13 cellular contexts compared by ENCODE assay signal in genomic region chr3:32276279-32276841, GRCh38. TPM values are rescaled to one million over a fixed set of nuclear protein-coding genes. Genes with fewer than 3 reads are reported as not detected.
DNase-seq lines count a peak whose midpoint lies in the region; TF ChIP-seq lines count a peak whose summit lies in the region.
"Had no signal": no experiment of that assay in that cellular context is flagged by ENCODE, and none has a peak within 500 bp of the region (broad histone marks: within the 10 kb centered on the region; RNA-seq: fewer than 3 reads in every experiment).

No MANE protein-coding gene starts in this region.

- H2BK12ac ChIP-seq in H9 (ENCODE audit: insufficient read length, low read depth, low read length) = no peak overlapping the region

- H3K27ac ChIP-seq in endodermal cell (ENCODE audit: low read depth, low read length) = no peak overlapping the region
- no peak overlapping the region for H3K27ac ChIP-seq in H9 (ENCODE audit: insufficient read length, low read depth, low read length)
- H3K27ac ChIP-seq in SK-N-SH (ENCODE audit: low read depth in 2 of 2, low read length in 1 of 2) = no peak overlapping the region

- no peak overlapping the region for H3K56ac ChIP-seq in H9 (ENCODE audit: insufficient read length, low read depth, low read length)

- H3K23ac ChIP-seq in H9 (ENCODE audit: insufficient read length, low read depth, low read length) = no peak overlapping the region

- no peak overlapping the region for H3K18ac ChIP-seq in H9 (ENCODE audit: insufficient read length, low read depth, low read length)

- H3K4ac ChIP-seq in H9 (ENCODE audit: low read depth, low read length) = no peak overlapping the region

- H4K5ac ChIP-seq in H9 (ENCODE audit: insufficient read length, low read depth, low read length) = no peak overlapping the region

- H2BK20ac ChIP-seq in H9 (ENCODE audit: low read depth, low read length, poor library complexity, severe bottlenecking) = no peak overlapping the region

- H3K4me2 ChIP-seq in H9 (ENCODE audit: insufficient read depth, insufficient read length, low read length) = no peak overlapping the region
- no peak overlapping the region for H3K4me2 ChIP-seq in SK-N-SH

- TF ChIP-seq RAD21 in SK-N-SH (IDR thresholded peaks at IDR 0.05; ENCODE audit: low read length) = no peak

- no peaks in the 10 kb centered on the region for H3K27me3 ChIP-seq in endodermal cell (ENCODE audit: control insufficient read depth, insufficient read depth, low read length, poor library complexity, severe bottlenecking)
- no peaks in the 10 kb centered on the region for H3K27me3 ChIP-seq in H9 (ENCODE audit: insufficient read depth, low read length)
- no peaks in the 10 kb centered on the region for H3K27me3 ChIP-seq in SK-N-SH (ENCODE audit: insufficient read depth)

- no peak overlapping the region for H3K9ac ChIP-seq in endodermal cell (ENCODE audit: extremely low read depth, low read length, poor library complexity, severe bottlenecking)
- no peak overlapping the region for H3K9ac ChIP-seq in H9 (ENCODE audit: extremely low read depth, insufficient read length, low read length)
- H3K9ac ChIP-seq in SK-N-SH = no peak overlapping the region

- no peak overlapping the region for H4K8ac ChIP-seq in H9 (replicated peaks; ENCODE audit: insufficient read length, low read depth, low read length)

- 96 to 100% methylated on average over 2 to 4 of the region's 4 CpGs for WGBS in endodermal cell (ENCODE audit: insufficient coverage in 1 of 2, insufficient read length in 1 of 2), 2 experiments
- WGBS in H9 (ENCODE audit: extremely low coverage, insufficient read length, low lambda C conversion rate) = no CpG with 5 or more reads among the region's 4 CpGs
- 83% methylated on average over 4 of the region's 4 CpGs for WGBS in SK-N-SH (ENCODE audit: low lambda C conversion rate)

- H3K79me2 ChIP-seq in H9 (ENCODE audit: insufficient read depth, low read length) (0 out of 2 replicates have a peak, but pooled peaks cover 2% of the 10 kb centered on the region), SK-N-SH (ENCODE audit: insufficient read depth) (no peaks in the 10 kb centered on the region)

- H2AFZ ChIP-seq in H9 (ENCODE audit: low read length) = no peak overlapping the region
- H2AFZ ChIP-seq in SK-N-SH (ENCODE audit: low read depth) = no peak overlapping the region

- H3K79me1 ChIP-seq in H9 (ENCODE audit: insufficient read depth, low read depth, low read length, poor library complexity, severe bottlenecking) = no peaks in the 10 kb centered on the region

- no peak overlapping the region for H2BK5ac ChIP-seq in H9 (ENCODE audit: insufficient read length, low read length)

- H3K14ac ChIP-seq in H9 (ENCODE audit: insufficient read depth, low read length) = no peak overlapping the region

- no peak overlapping the region for H3T11ph ChIP-seq in H9 (ENCODE audit: low read length)

- no peaks in the 10 kb centered on the region for H3K23me2 ChIP-seq in H9 (ENCODE audit: insufficient read length, low read depth, low read length, poor library complexity, severe bottlenecking)

- no peaks in the 10 kb centered on the region for H4K20me1 ChIP-seq in H9 (ENCODE audit: control insufficient read depth, insufficient read depth, insufficient read length)
- H4K20me1 ChIP-seq in SK-N-SH (ENCODE audit: insufficient read depth) = no peaks in the 10 kb centered on the region

- H3F3A ChIP-seq in SK-N-SH (replicated peaks; ENCODE audit: insufficient read depth) = no peaks in the 10 kb centered on the region

- no peaks in the 10 kb centered on the region for H3K9me3 Mint-ChIP-seq in progenitor cell of endocrine pancreas (ENCODE audit: low read depth)
- no peaks in the 10 kb centered on the region for H3K9me3 Mint-ChIP-seq in endodermal cell
- no peaks in the 10 kb centered on the region for H3K9me3 Mint-ChIP-seq in H9
- H3K9me3 Mint-ChIP-seq: activated CD4-positive, alpha-beta memory T cell treated with anti-CD3 and anti-CD28 coated beads, Interleukin-2, amount 10 ng/mL, durations not matched to agents 7 days and 5 days; natural killer cell; stimulated activated naive B cell treated with anti-CD40 and anti-IgM and Interleukin-4, amounts not matched to agents 10 μg/mL and 1 μg/mL and 100 μg/mL, for 72 hours had no signal

- no peaks in the 10 kb centered on the region for H3K27me3 Mint-ChIP-seq in progenitor cell of endocrine pancreas
- H3K27me3 Mint-ChIP-seq in endodermal cell (ENCODE audit: insufficient read depth) = no peaks in the 10 kb centered on the region
- no peaks in the 10 kb centered on the region for H3K27me3 Mint-ChIP-seq in H9 (ENCODE audit: low read depth)
- H3K27me3 Mint-ChIP-seq: activated CD4-positive, alpha-beta memory T cell treated with anti-CD3 and anti-CD28 coated beads, Interleukin-2, amount 10 ng/mL, durations not matched to agents 7 days and 5 days; stimulated activated naive B cell treated with anti-CD40 and anti-IgM and Interleukin-4, amounts not matched to agents 10 μg/mL and 1 μg/mL and 100 μg/mL, for 72 hours had no signal

- H4K91ac ChIP-seq in H9 (ENCODE audit: insufficient read length, low read depth, low read length) = no peak overlapping the region

- no peaks in the 10 kb centered on the region for H3K4me1 ChIP-seq in endodermal cell (ENCODE audit: control insufficient read depth, insufficient read depth, low read length)
- H3K4me1 ChIP-seq in H9 (ENCODE audit: insufficient read depth, low read length) = no peaks in the 10 kb centered on the region
- no peaks in the 10 kb centered on the region for H3K4me1 ChIP-seq in SK-N-SH (ENCODE audit: control insufficient read depth in 1 of 2, insufficient read depth in 2 of 2, low read depth in 1 of 2, low read length in 1 of 2)

- H3K4me1 Mint-ChIP-seq in progenitor cell of endocrine pancreas (ENCODE audit: low read depth) = peaks cover 17% of the 10 kb centered on the region
- no peaks in the 10 kb centered on the region for H3K4me1 Mint-ChIP-seq in endodermal cell
- H3K4me1 Mint-ChIP-seq in H9 = peaks cover 0 to 2% of the 10 kb centered on the region in 2 experiments; a peak in 1 of 4 replicates
- H3K4me1 Mint-ChIP-seq: activated CD4-positive, alpha-beta memory T cell treated with anti-CD3 and anti-CD28 coated beads, Interleukin-2, amount 10 ng/mL, durations not matched to agents 7 days and 5 days; natural killer cell had no signal

- H3K4me3 ChIP-seq in epithelial cell of proximal tubule (ENCODE audit: low read depth, low read length) (no peak overlapping the region), endodermal cell (ENCODE audit: low read length) (no peak overlapping the region), SK-N-SH (ENCODE audit: low read depth in 2 of 2, low read length in 1 of 2) (no peak overlapping the region)

- POLR2A ChIA-PET in SK-N-SH (lab: Yijun Ruan, JAX) = no interaction called here

- no peak overlapping the region for H3K4me3 Mint-ChIP-seq in progenitor cell of endocrine pancreas (ENCODE audit: low read depth)
- H3K4me3 Mint-ChIP-seq in endodermal cell = no peak overlapping the region
- H3K4me3 Mint-ChIP-seq in H9 = no peak overlapping the region
- H3K4me3 Mint-ChIP-seq: activated CD4-positive, alpha-beta memory T cell treated with anti-CD3 and anti-CD28 coated beads, Interleukin-2, amount 10 ng/mL, durations not matched to agents 7 days and 5 days; natural killer cell; stimulated activated naive B cell treated with anti-CD40 and anti-IgM and Interleukin-4, amounts not matched to agents 10 μg/mL and 1 μg/mL and 100 μg/mL, for 72 hours had no signal

- no peak overlapping the region for H2AK5ac ChIP-seq in H9 (ENCODE audit: insufficient read length, low read length)

- CTCF ChIA-PET in SK-N-SH (lab: Yijun Ruan, JAX) = interaction anchor here (0.9 to 1.9 kb wide), 5 partner anchors 12 to 21 kb away, joined by 4 to 5 read pairs (median 5); no protein-coding TSS in a partner anchor

- no peaks in the 10 kb centered on the region for H3K9me2 ChIP-seq in SK-N-SH

- peak; percentile 35 for DNase-seq in HT-29 (ENCODE audit: low spot score)
- peak; percentile 46 for DNase-seq in NOMO-1 treated with DMSO at 0.1 percent for 48 hours (lab: John Stamatoyannopoulos, UW; ENCODE audit: unreplicated experiment)
- DNase-seq in epithelial cell of proximal tubule (ENCODE audit: low read depth) = peak; percentile 7
- no peak for DNase-seq in progenitor cell of endocrine pancreas (ENCODE audit: low spot score, unreplicated experiment)
- DNase-seq in NCI-H2196 (lab: John Stamatoyannopoulos, UW; ENCODE audit: unreplicated experiment) = no peak
- DNase-seq in endodermal cell = no peak
- no peak for DNase-seq in H9
- no peak for DNase-seq in SK-N-SH
- DNase-seq: activated CD4-positive, alpha-beta memory T cell treated with anti-CD3 and anti-CD28 coated beads, Interleukin-2, amount 10 ng/mL, durations not matched to agents 7 days and 5 days; Karpas-422; natural killer cell; stimulated activated naive B cell treated with anti-CD40 and anti-IgM and Interleukin-4, amounts not matched to agents 10 μg/mL and 1 μg/mL and 100 μg/mL, for 72 hours; T-helper 1 cell had no signal

- no peak overlapping the region for H2BK120ac ChIP-seq in H9 (ENCODE audit: low read depth, low read length, poor library complexity, severe bottlenecking)

- H3K36me3 ChIP-seq in endodermal cell (ENCODE audit: control insufficient read depth, insufficient read depth, low read length) (no peaks in the 10 kb centered on the region), SK-N-SH (replicated peaks in 1 of 2; ENCODE audit: control insufficient read depth in 1 of 2, insufficient read depth in 2 of 2, low read length in 1 of 2) (no peaks in the 10 kb centered on the region)

- H3K9me3 ChIP-seq in endodermal cell (ENCODE audit: control insufficient read depth, low read length) = no peaks in the 10 kb centered on the region
- no peaks in the 10 kb centered on the region for H3K9me3 ChIP-seq in H9 (ENCODE audit: control insufficient read depth, low read depth, low read length)
- no peaks in the 10 kb centered on the region for H3K9me3 ChIP-seq in SK-N-SH

- no peak for TF ChIP-seq EP300 in SK-N-SH (IDR thresholded peaks at IDR 0.05; ENCODE audit: borderline replicate concordance in 1 of 2, low read depth in 1 of 2, low read length in 1 of 2)

- H3K27ac Mint-ChIP-seq in progenitor cell of endocrine pancreas (peak overlapping the region; percentile 73), endodermal cell (no peak overlapping the region), H9 (peak overlapping the region in 1 of 3 experiments; percentile 98; a peak in 2 of 7 replicates)
- H3K27ac Mint-ChIP-seq: activated CD4-positive, alpha-beta memory T cell treated with anti-CD3 and anti-CD28 coated beads, Interleukin-2, amount 10 ng/mL, durations not matched to agents 7 days and 5 days; natural killer cell; stimulated activated naive B cell treated with anti-CD40 and anti-IgM and Interleukin-4, amounts not matched to agents 10 μg/mL and 1 μg/mL and 100 μg/mL, for 72 hours had no signal

- no peak overlapping the region for H2BK15ac ChIP-seq in H9 (ENCODE audit: low read depth, low read length)

- TF ChIP-seq CTCF in epithelial cell of proximal tubule (conservative IDR thresholded peaks at IDR 0.05; ENCODE audit: low read depth, low read length) (no peak), progenitor cell of endocrine pancreas (IDR thresholded peaks at IDR 0.05; ENCODE audit: unreplicated experiment) (no peak), endodermal cell (conservative IDR thresholded peaks at IDR 0.05) (no peak), H9 (conservative IDR thresholded peaks at IDR 0.05) (no peak), SK-N-SH (IDR thresholded peaks at IDR 0.05) (no peak)

- H3K36me3 Mint-ChIP-seq in progenitor cell of endocrine pancreas (ENCODE audit: insufficient read depth) (peaks cover 10% of the 10 kb centered on the region), endodermal cell (ENCODE audit: low read depth) (no peaks in the 10 kb centered on the region), H9 (ENCODE audit: insufficient read depth in 1 of 3, low read depth in 3 of 3) (no peaks in the 10 kb centered on the region)
- H3K36me3 Mint-ChIP-seq: natural killer cell; stimulated activated naive B cell treated with anti-CD40 and anti-IgM and Interleukin-4, amounts not matched to agents 10 μg/mL and 1 μg/mL and 100 μg/mL, for 72 hours had no signal

RNA-seq across cellular contexts. Expression of gene CMTM8, which starts 37.9 kb away (rescaled TPM):
- 8.6 and 9.0 TPM in 2 replicates for total RNA-seq in HT-29 (2014; rRNA removed; shearing (Covaris generic))
- 8.8 and 9.2 TPM in 2 replicates for total RNA-seq in epithelial cell of proximal tubule
- total RNA-seq in progenitor cell of endocrine pancreas = 33.8 and 39.1 TPM in 2 replicates
- total RNA-seq in endodermal cell = 10 to 100 TPM in 1 of 2 donors, 1 to 10 TPM in 1; 5.8 to 11.6 TPM
- 6.5 TPM for polyA plus RNA-seq in endodermal cell (2013, experiment 1 of 2)
- 5.8 TPM for polyA plus RNA-seq in endodermal cell (2013, experiment 2 of 2)
- total RNA-seq in H9 (2021) = 4.0 TPM in 2 replicates
- polyA plus RNA-seq in SK-N-SH (2012; rRNA removed) = 7.9 and 9.7 TPM in 2 replicates
- polyA plus RNA-seq in SK-N-SH (2012; cell fraction: cytosol; rRNA removed) = 9.0 and 9.5 TPM in 2 replicates
- 4.1 and 4.4 TPM in 2 replicates for polyA plus RNA-seq in SK-N-SH (2012; cell fraction: nucleus; rRNA removed)

Comparison
In these comparisons a context has a peak if more than half of its experiments do, and no peak if none do; other contexts are left out.
1. DNase-seq: peak in HT-29 (single experiment), NOMO-1 treated with DMSO at 0.1 percent for 48 hours (single experiment) and epithelial cell of proximal tubule (single experiment); none in progenitor cell of endocrine pancreas (single experiment), NCI-H2196 (single experiment), endodermal cell (single experiment), H9 (single experiment) and SK-N-SH (single experiment).